ENCODE assay signal across 8 cellular contexts in the genomic region with DNA sequence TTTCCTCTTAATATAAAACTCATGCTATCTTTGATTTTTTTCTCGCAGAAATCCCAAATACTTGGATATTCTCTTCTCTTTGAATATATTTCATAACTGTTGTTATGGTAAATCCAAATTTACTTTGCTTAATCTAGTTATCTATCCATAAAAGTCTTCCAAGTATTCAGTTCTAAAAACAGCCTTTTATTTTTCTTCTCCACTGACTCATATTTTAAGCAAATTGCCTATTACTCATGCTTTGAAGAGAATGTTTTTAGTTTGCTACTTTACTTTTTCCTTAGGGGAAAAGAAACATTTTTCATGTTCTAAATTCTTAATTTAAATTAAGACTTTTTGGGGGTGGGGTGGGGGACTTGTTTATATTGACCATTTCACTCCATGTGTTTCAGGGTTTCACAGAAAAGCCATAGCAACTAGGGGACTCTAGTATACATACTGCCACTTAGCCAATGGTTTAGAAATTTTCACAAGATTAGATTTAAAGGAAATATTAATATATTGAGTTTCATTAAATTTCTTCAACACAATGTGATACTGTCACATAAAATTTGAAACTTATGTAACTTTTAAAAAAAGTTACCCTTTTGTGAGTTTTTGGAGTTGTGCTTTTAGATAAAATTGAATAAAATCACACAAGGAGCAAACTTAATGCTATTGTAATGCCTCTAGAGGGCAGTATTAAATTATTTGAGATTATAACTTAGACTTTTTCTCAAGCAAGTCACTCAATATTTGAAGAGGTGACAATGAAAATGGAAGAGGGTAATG.
DNase-seq lines count a peak whose midpoint lies in the region; ATAC-seq, FAIRE-seq and TF ChIP-seq lines count a peak whose summit lies in the region.

No MANE protein-coding gene starts in this region.

- in situ Hi-C loops in GM12878 (cut with MboI), result no loop called here

- POLR2A ChIA-PET in GM12878 (lab: Charles Lee), result no interaction called here

- H3K4me1 ChIP-seq in heart left ventricle (no peaks in the 10 kb centered on the region), GM12878 (ENCODE audit: control insufficient read depth, insufficient read depth, low read length) (no peaks in the 10 kb centered on the region), aorta (ENCODE audit: control insufficient read depth in 1 of 2, insufficient read depth in 2 of 2, low read length in 2 of 2) (no peaks in the 10 kb centered on the region)

- no peak for TF ChIP-seq EP300 in GM12878 (IDR thresholded peaks at IDR 0.05; ENCODE audit: borderline replicate concordance in 1 of 2, control insufficient read depth in 1 of 2, low read depth in 2 of 2, low read length in 2 of 2)

- RAD21 ChIA-PET in GM12878 (lab: Charles Lee; ENCODE audit: unreplicated experiment), result interaction anchor here (0.7 to 1.3 kb wide), 2 partner anchors 41 to 287 kb away, joined by 3 to 4 read pairs; no protein-coding TSS in a partner anchor

- H3K27me3 ChIP-seq in heart left ventricle (no peaks in the 10 kb centered on the region), GM12878 (replicated peaks in 1 of 2; ENCODE audit: control insufficient read depth in 2 of 2, insufficient read depth in 2 of 2, low read length in 1 of 2) (no peaks in the 10 kb centered on the region), aorta (ENCODE audit: control insufficient read depth in 1 of 2, insufficient read depth in 2 of 2, low read length in 1 of 2) (no peaks in the 10 kb centered on the region)

- CTCF ChIA-PET in GM12878 (lab: Yijun Ruan, JAX), result interaction anchor here (0.7 to 1.9 kb wide), 12 partner anchors 8 to 1632 kb away, joined by 3 to 6 read pairs (median 4); no protein-coding TSS in a partner anchor

- ATAC-seq in heart left ventricle (no peak), left cardiac atrium (no peak), GM12878 (peak; percentile 62; the same call in 2 of the 3 replicates), aorta (ENCODE audit: low FRiP score) (no peak), GM21381 (IDR thresholded peaks at IDR 0.05; ENCODE audit: unreplicated experiment) (no peak), natural killer cell (no peak)

- TF ChIP-seq RAD21 in GM12878 (IDR thresholded peaks at IDR 0.05; ENCODE audit: insufficient read depth, low read depth, low read length), result peak; percentile 26; the same call in 1 of the 2 replicates

- H3K36me3 ChIP-seq in heart left ventricle, result no peaks in the 10 kb centered on the region
- no peaks in the 10 kb centered on the region for H3K36me3 ChIP-seq in GM12878 (ENCODE audit: control insufficient read depth in 2 of 2, insufficient read depth in 2 of 2, low read length in 1 of 2)
- no peaks in the 10 kb centered on the region for H3K36me3 ChIP-seq in aorta (ENCODE audit: control insufficient read depth in 1 of 2, insufficient read depth in 2 of 2, low read length in 1 of 2)

- SMC1A ChIA-PET in GM12878 (lab: Charles Lee; ENCODE audit: uncharacterized antibody, unreplicated experiment), result interaction anchor here (0.6 to 1.6 kb wide), 7 partner anchors 18 to 1453 kb away, joined by 3 to 8 read pairs (median 3); no protein-coding TSS in a partner anchor

- no peak for TF ChIP-seq POLR2A in heart left ventricle (IDR thresholded peaks at IDR 0.05)
- no peak for TF ChIP-seq POLR2A in GM12878 (IDR thresholded peaks at IDR 0.05; ENCODE audit: low read depth, low read length)

- no peaks in the 10 kb centered on the region for H4K20me1 ChIP-seq in GM12878 (ENCODE audit: control insufficient read depth, insufficient read depth)

- H3K36me3 Mint-ChIP-seq in nephron (ENCODE audit: low read depth) (no peaks in the 10 kb centered on the region), natural killer cell (no peaks in the 10 kb centered on the region)

- peak in 11 of 12 donors; percentile 30 to 64 (median 48) for TF ChIP-seq CTCF in heart left ventricle (IDR thresholded peaks at IDR 0.05)
- TF ChIP-seq CTCF in GM12878 (IDR thresholded peaks at IDR 0.05 in 2 of 3, conservative IDR thresholded peaks at IDR 0.05 in 1 of 3; ENCODE audit: control insufficient read depth in 2 of 3, extremely low read depth in 1 of 3, insufficient read depth in 1 of 3, low read depth in 3 of 3, low read length in 3 of 3), result peak in 2 of 3 experiments; percentile 29 to 38; a peak in 4 of 6 replicates
- TF ChIP-seq CTCF in nephron (IDR thresholded peaks at IDR 0.05; ENCODE audit: unreplicated experiment in 3 of 3), result peak; percentile 60 to 79 (median 61)
- TF ChIP-seq CTCF in natural killer cell (IDR thresholded peaks at IDR 0.05), result no peak

- no peak overlapping the region for H3K9ac ChIP-seq in GM12878 (ENCODE audit: control insufficient read depth, insufficient read depth, low read length)

- H3K27me3 Mint-ChIP-seq in nephron (ENCODE audit: low read depth), result no peaks in the 10 kb centered on the region
- no peaks in the 10 kb centered on the region for H3K27me3 Mint-ChIP-seq in natural killer cell (ENCODE audit: low read depth in 2 of 2)

- H3K27ac ChIP-seq in heart left ventricle, result no peak overlapping the region
- no peak overlapping the region for H3K27ac ChIP-seq in GM12878 (ENCODE audit: control insufficient read depth, insufficient read depth)
- no peak overlapping the region for H3K27ac ChIP-seq in aorta (ENCODE audit: low read depth in 1 of 2, low read length in 2 of 2)

- no peak for DNase-seq in heart left ventricle
- no peak for DNase-seq in left cardiac atrium
- DNase-seq in NCI-H1105 (lab: John Stamatoyannopoulos, UW), result peak; percentile 10
- no peak for DNase-seq in GM12878 (ENCODE audit: low read depth, low spot score)
- no peak for DNase-seq in aorta
- no peak for DNase-seq in natural killer cell

- H3K27ac Mint-ChIP-seq in nephron, result peak overlapping the region in 1 of 3 experiments; percentile 41
- no peak overlapping the region for H3K27ac Mint-ChIP-seq in natural killer cell

- peak; percentile 7 for FAIRE-seq in GM12878 (lab: Jason Lieb, UNC)

- WGBS in heart left ventricle, 4 donors, result 52 to 92% (median 89%) methylated on average over 1 of the region's 1 CpG
- 0% methylated on average over 1 of the region's 1 CpG for WGBS in GM12878 (ENCODE audit: insufficient coverage, insufficient replicate concordance, low lambda C conversion rate, missing lambda C conversion rate)
- 59 to 62% methylated on average over 1 of the region's 1 CpG for WGBS in aorta, 2 donors

- no peak overlapping the region for H3K4me3 ChIP-seq in heart left ventricle
- no peak overlapping the region for H3K4me3 ChIP-seq in GM12878
- H3K4me3 ChIP-seq in aorta (ENCODE audit: low read length in 2 of 2), result no peak overlapping the region

- no peak overlapping the region for H3K4me2 ChIP-seq in GM12878 (ENCODE audit: control insufficient read depth, insufficient read depth)

- no peaks in the 10 kb centered on the region for H3K79me2 ChIP-seq in GM12878 (ENCODE audit: control insufficient read depth, insufficient read depth, low read length)

- BruUV-seq in GM12878 (replicated peaks; lab: Mats Ljungman, UMichigan), result no TSS peak

- H3K9me3 Mint-ChIP-seq in nephron (no peaks in the 10 kb centered on the region), natural killer cell (peaks cover 4 to 8% of the 10 kb centered on the region in 2 donors)

- no peak overlapping the region for H3K4me3 Mint-ChIP-seq in nephron
- no peak overlapping the region for H3K4me3 Mint-ChIP-seq in natural killer cell

- H2AFZ ChIP-seq in GM12878 (ENCODE audit: control insufficient read depth, low read depth, low read length), result no peak overlapping the region

- intact Hi-C loops in heart left ventricle (cut with DNase I) (loop anchor here in 2 of 10 donors (10.0 kb wide), 1 partner anchor 296 kb away; no protein-coding TSS in a partner anchor), left cardiac atrium (cut with DNase I) (loop anchor here in 1 of 2 donors (10.0 kb wide), 1 partner anchor 296 kb away; no protein-coding TSS in a partner anchor), GM12878 (cut with micrococcal nuclease; ENCODE audit: unreplicated experiment) (loop anchor here (5.0 to 10.0 kb wide), 2 partner anchors 287 to 424 kb away; no protein-coding TSS in a partner anchor), aorta (cut with DNase I) (no loop called here), natural killer cell (cut with micrococcal nuclease) (no loop called here)

- H3K4me1 Mint-ChIP-seq in nephron, result no peaks in the 10 kb centered on the region
- no peaks in the 10 kb centered on the region for H3K4me1 Mint-ChIP-seq in natural killer cell

- H3K9me3 ChIP-seq in heart left ventricle (no peaks in the 10 kb centered on the region), GM12878 (replicated peaks; ENCODE audit: control insufficient read depth, insufficient read depth, low read length) (no peaks in the 10 kb centered on the region), aorta (ENCODE audit: control insufficient read depth, low read length) (no peaks in the 10 kb centered on the region)

TF ChIP-seq in GM12878, 131 proteins besides CTCF, POLR2A, EP300 and RAD21:
- TF ChIP-seq SMAD5 (IDR thresholded peaks at IDR 0.05; ENCODE audit: low read depth), result no peak
- no peak for TF ChIP-seq ZNF24 (IDR thresholded peaks at IDR 0.05)
- TF ChIP-seq SMC3 (IDR thresholded peaks at IDR 0.05; ENCODE audit: borderline replicate concordance, low read length), result peak; percentile 7; the same call in 1 of the 2 replicates
- no peak for TF ChIP-seq HCFC1 (IDR thresholded peaks at IDR 0.05; ENCODE audit: low read length)
- no peak for TF ChIP-seq CEBPB (IDR thresholded peaks at IDR 0.05; ENCODE audit: borderline replicate concordance in 1 of 2, low read depth in 2 of 2, low read length in 2 of 2)
- TF ChIP-seq KDM1A (IDR thresholded peaks at IDR 0.05; ENCODE audit: borderline replicate concordance), result no peak
- no peak for TF ChIP-seq CBFB (IDR thresholded peaks at IDR 0.05; ENCODE audit: low read depth)
- no peak for TF ChIP-seq JUNB (IDR thresholded peaks at IDR 0.05)
